35 cellular contexts compared by ENCODE assay signal in genomic region chr12:105363890-105364289, GRCh38.
"Had no signal": no experiment of that assay in that cellular context is flagged by ENCODE, and none has a peak within 500 bp of the region (broad histone marks: within the 10 kb centered on the region; RNA-seq: fewer than 3 reads in every experiment).

No MANE protein-coding gene starts in this region.

- H3K4me3 Mint-ChIP-seq: activated B cell treated with CpG ODN at 0.5 μM for 24 hours; activated CD4-positive, alpha-beta memory T cell treated with anti-CD3 and anti-CD28 coated beads, Interleukin-2, amount 10 ng/mL, durations not matched to agents 7 days and 5 days; activated naive CD4-positive, alpha-beta T cell treated with anti-CD3 and anti-CD28 coated beads, Interleukin-2, amount 50 U/mL, for 24 hours; activated T-cell treated with anti-CD3 and anti-CD28 coated beads, Interleukin-2, amount 50 U/mL, for 72 hours; activated T-helper 17 cell treated with anti-CD3 and anti-CD28 coated beads, Interleukin-2, amount 50 U/mL, for 72 hours had no signal

- H3K36me3 ChIP-seq: adrenal gland, breast epithelium, Peyer's patch had no signal

- H3K27me3 Mint-ChIP-seq: activated B cell treated with CpG ODN at 0.5 μM for 24 hours; activated CD4-positive, alpha-beta memory T cell treated with anti-CD3 and anti-CD28 coated beads, Interleukin-2, amount 10 ng/mL, durations not matched to agents 7 days and 5 days; activated naive CD4-positive, alpha-beta T cell treated with anti-CD3 and anti-CD28 coated beads, Interleukin-2, amount 50 U/mL, for 24 hours; activated T-helper 17 cell treated with anti-CD3 and anti-CD28 coated beads, Interleukin-2, amount 50 U/mL, for 72 hours had no signal

- H3K4me3 ChIP-seq: adrenal gland, body of pancreas, breast epithelium, Peyer's patch had no signal

- ATAC-seq: activated T-cell treated with anti-CD3 and anti-CD28 coated beads, Interleukin-2, amount 50 U/mL, for 72 hours; activated T-helper 17 cell treated with anti-CD3 and anti-CD28 coated beads, Interleukin-2, amount 50 U/mL, for 72 hours; body of pancreas; PC-3; Right ventricle myocardium inferior; SK-N-SH treated with all-trans-retinoic acid at 6 μM for 48 hours had no signal

- H3K4me1 ChIP-seq: adrenal gland, body of pancreas, breast epithelium, Peyer's patch had no signal

- H3K27ac ChIP-seq: adrenal gland, body of pancreas, breast epithelium, Peyer's patch, RWPE1, VCaP had no signal

- DNase-seq: activated B cell treated with CpG ODN at 0.5 μM for 24 hours; activated CD4-positive, alpha-beta memory T cell treated with anti-CD3 and anti-CD28 coated beads, Interleukin-2, amount 10 ng/mL, durations not matched to agents 7 days and 5 days; activated CD4-positive, alpha-beta T cell treated with anti-CD3 and anti-CD28 coated beads for 48 hours; activated CD4-positive, CD25-positive, alpha-beta regulatory T cell treated with anti-CD3 and anti-CD28 coated beads, Interleukin-2, amount 50 U/mL, for 72 hours; activated gamma-delta T cell; activated naive CD4-positive, alpha-beta T cell treated with Interleukin-2 at 50 U/mL for 16 hours; activated T-cell treated with anti-CD3 and anti-CD28 coated beads, Interleukin-2, amount 50 U/mL, for 1 hour; activated T-cell treated with anti-CD3 and anti-CD28 coated beads, Interleukin-2, amount 50 U/mL, for 72 hours; adrenal gland; body of pancreas; cerebellar nuclear complex; Kasumi-1; KBM-7; MM.1S; MV-4-11; NCI-H1092; NCI-H1436 treated with DMSO at 0.1 percent for 48 hours; NCI-H1694 treated with DMSO at 0.1 percent for 48 hours; NCI-H2029; NCI-H345; NCI-H524 treated with DMSO at 0.1 percent for 48 hours; PC-3; Peyer's patch; SIG-M5; SW 1271; T-helper 1 cell; T-helper 2 cell; T-helper 9 cell had no signal

- H3K27me3 ChIP-seq: adrenal gland, body of pancreas, breast epithelium, Peyer's patch had no signal

- H3K9me3 ChIP-seq: adrenal gland, body of pancreas, breast epithelium, Peyer's patch had no signal

- H3K36me3 Mint-ChIP-seq: activated naive CD4-positive, alpha-beta T cell treated with anti-CD3 and anti-CD28 coated beads, Interleukin-2, amount 50 U/mL, for 24 hours had no signal

- H3K4me1 Mint-ChIP-seq: activated naive CD4-positive, alpha-beta T cell treated with anti-CD3 and anti-CD28 coated beads, Interleukin-2, amount 50 U/mL, for 24 hours had no signal

- H3K27ac Mint-ChIP-seq: activated B cell treated with CpG ODN at 0.5 μM for 24 hours; activated CD4-positive, alpha-beta memory T cell treated with anti-CD3 and anti-CD28 coated beads, Interleukin-2, amount 10 ng/mL, durations not matched to agents 7 days and 5 days; activated naive CD4-positive, alpha-beta T cell treated with anti-CD3 and anti-CD28 coated beads, Interleukin-2, amount 50 U/mL, for 24 hours; activated T-cell treated with anti-CD3 and anti-CD28 coated beads, Interleukin-2, amount 50 U/mL, for 72 hours; activated T-helper 17 cell treated with anti-CD3 and anti-CD28 coated beads, Interleukin-2, amount 50 U/mL, for 72 hours had no signal

- H3K9me3 Mint-ChIP-seq: activated B cell treated with CpG ODN at 0.5 μM for 24 hours; activated CD4-positive, alpha-beta memory T cell treated with anti-CD3 and anti-CD28 coated beads, Interleukin-2, amount 10 ng/mL, durations not matched to agents 7 days and 5 days; activated naive CD4-positive, alpha-beta T cell treated with anti-CD3 and anti-CD28 coated beads, Interleukin-2, amount 50 U/mL, for 24 hours; activated T-cell treated with anti-CD3 and anti-CD28 coated beads, Interleukin-2, amount 50 U/mL, for 72 hours; activated T-helper 17 cell treated with anti-CD3 and anti-CD28 coated beads, Interleukin-2, amount 50 U/mL, for 72 hours had no signal
